In genomic region chr14:68307769-68308168, GRCh38 we compare ENCODE assay signal across 10 cellular contexts.
DNase-seq lines count a peak whose midpoint lies in the region; ATAC-seq, FAIRE-seq and TF ChIP-seq lines count a peak whose summit lies in the region.
"Had no signal": no experiment of that assay in that cellular context is flagged by ENCODE, and none has a peak within 500 bp of the region (broad histone marks: within the 10 kb centered on the region; RNA-seq: fewer than 3 reads in every experiment).

No MANE protein-coding gene starts in this region.

- RAD21 ChIA-PET in GM12878 (lab: Charles Lee; ENCODE audit: unreplicated experiment) = interaction anchor here (0.7 to 13.1 kb wide), 20 partner anchors 8 to 455 kb away, joined by 3 to 343 read pairs (median 6); no protein-coding TSS in a partner anchor

- no peaks in the 10 kb centered on the region for H3K36me3 Mint-ChIP-seq in stimulated activated memory B cell treated with anti-CD40 and anti-IgM and Interleukin-4, amounts not matched to agents 10 μg/mL and 1 μg/mL and 100 μg/mL, for 72 hours

- TF ChIP-seq CTCF in GM12878 (IDR thresholded peaks at IDR 0.05 in 2 of 3, conservative IDR thresholded peaks at IDR 0.05 in 1 of 3; ENCODE audit: control insufficient read depth in 2 of 3, extremely low read depth in 1 of 3, insufficient read depth in 1 of 3, low read depth in 3 of 3, low read length in 3 of 3) = no peak
- TF ChIP-seq CTCF in kidney (IDR thresholded peaks at IDR 0.05; ENCODE audit: borderline replicate concordance, extremely low read depth, insufficient read depth) = no peak

- H3K27ac ChIP-seq in GM12878 (ENCODE audit: control insufficient read depth, insufficient read depth) (peak overlapping the region; percentile 98), kidney (ENCODE audit: low read depth in 2 of 2, low read length in 2 of 2) (peak overlapping the region; percentile 47 to 54)

- no peaks in the 10 kb centered on the region for H3K27me3 ChIP-seq in GM12878 (replicated peaks in 1 of 2; ENCODE audit: control insufficient read depth in 2 of 2, insufficient read depth in 2 of 2, low read length in 1 of 2)

- 90% methylated on average over 4 of the region's 4 CpGs for WGBS in GM12878 (ENCODE audit: insufficient coverage, insufficient replicate concordance, low lambda C conversion rate, missing lambda C conversion rate)

- TF ChIP-seq EP300 in GM12878 (IDR thresholded peaks at IDR 0.05; ENCODE audit: borderline replicate concordance in 1 of 2, control insufficient read depth in 1 of 2, low read depth in 2 of 2, low read length in 2 of 2) = no peak

- FAIRE-seq in GM12878 (lab: Jason Lieb, UNC) (no peak), kidney (lab: Jason Lieb, UNC) (no peak)

- H3K9me3 ChIP-seq in GM12878 (replicated peaks; ENCODE audit: control insufficient read depth, insufficient read depth, low read length) (peaks cover 2% of the 10 kb centered on the region; the same call in 2 of the 3 replicates), kidney (ENCODE audit: control insufficient read depth in 1 of 2, low read length in 2 of 2) (no peaks in the 10 kb centered on the region)

- POLR2A ChIA-PET in GM12878 (lab: Charles Lee) = interaction anchor here (0.6 to 7.8 kb wide), 23 partner anchors 10 to 489 kb away, joined by 3 to 141 read pairs (median 6); partner anchors contain the start of gene ZFP36L1

- no peaks in the 10 kb centered on the region; the same call in 1 of the 2 replicates for H3K79me2 ChIP-seq in GM12878 (ENCODE audit: control insufficient read depth, insufficient read depth, low read length)

- no TSS peak for BruUV-seq in GM12878 (replicated peaks; lab: Mats Ljungman, UMichigan)

- no peak overlapping the region for H2AFZ ChIP-seq in GM12878 (ENCODE audit: control insufficient read depth, low read depth, low read length)

- H3K4me1 ChIP-seq in GM12878 (ENCODE audit: control insufficient read depth, insufficient read depth, low read length) = peaks cover 56% of the 10 kb centered on the region
- H3K4me1 ChIP-seq in kidney (ENCODE audit: control insufficient read depth in 1 of 2, insufficient read depth in 1 of 2, low read depth in 1 of 2, low read length in 2 of 2) = peaks cover 2 to 11% of the 10 kb centered on the region in 2 donors

- no peak for TF ChIP-seq POLR2A in GM12878 (IDR thresholded peaks at IDR 0.05; ENCODE audit: low read depth, low read length)

- H3K27me3 Mint-ChIP-seq in stimulated activated memory B cell treated with anti-CD40 and anti-IgM and Interleukin-4, amounts not matched to agents 10 μg/mL and 1 μg/mL and 100 μg/mL, for 72 hours = no peaks in the 10 kb centered on the region

- no peaks in the 10 kb centered on the region for H4K20me1 ChIP-seq in GM12878 (ENCODE audit: control insufficient read depth, insufficient read depth)

- intact Hi-C loops in GM12878 (cut with micrococcal nuclease; ENCODE audit: unreplicated experiment) (loop anchor here (2.0 to 5.0 kb wide), 3 partner anchors 40 to 73 kb away; no protein-coding TSS in a partner anchor), kidney (cut with DNase I) (no loop called here), posterior vena cava (cut with DNase I) (no loop called here)

- no peak for TF ChIP-seq RAD21 in GM12878 (IDR thresholded peaks at IDR 0.05; ENCODE audit: insufficient read depth, low read depth, low read length)

- SMC1A ChIA-PET in GM12878 (lab: Charles Lee; ENCODE audit: uncharacterized antibody, unreplicated experiment) = interaction anchor here (0.7 to 7.9 kb wide), 28 partner anchors 8 to 511 kb away, joined by 3 to 321 read pairs (median 16); no protein-coding TSS in a partner anchor

- peak overlapping the region; percentile 84 for H3K27ac Mint-ChIP-seq in stimulated activated memory B cell treated with anti-CD40 and anti-IgM and Interleukin-4, amounts not matched to agents 10 μg/mL and 1 μg/mL and 100 μg/mL, for 72 hours

- no peak overlapping the region for H3K4me2 ChIP-seq in GM12878 (ENCODE audit: control insufficient read depth, insufficient read depth)

- H3K4me1 Mint-ChIP-seq in stimulated activated memory B cell treated with anti-CD40 and anti-IgM and Interleukin-4, amounts not matched to agents 10 μg/mL and 1 μg/mL and 100 μg/mL, for 72 hours = peaks cover 61% of the 10 kb centered on the region

- H3K36me3 ChIP-seq in GM12878 (ENCODE audit: control insufficient read depth in 2 of 2, insufficient read depth in 2 of 2, low read length in 1 of 2) (no peaks in the 10 kb centered on the region), kidney (ENCODE audit: control insufficient read depth in 1 of 2, insufficient read depth in 2 of 2, low read length in 2 of 2) (no peaks in the 10 kb centered on the region)

- peak; percentile 54 for DNase-seq in GM04504 (ENCODE audit: low read depth)
- DNase-seq in GM12878 (ENCODE audit: low read depth, low spot score) = no peak
- no peak for DNase-seq in kidney
- no peak for DNase-seq in AML-193 (lab: John Stamatoyannopoulos, UW)
- no peak for DNase-seq in posterior vena cava (ENCODE audit: low spot score)
- no peak for DNase-seq in Kasumi-1 (lab: John Stamatoyannopoulos, UW)
- DNase-seq: activated CD8-positive, alpha-beta memory T cell treated with anti-CD3 and anti-CD28 coated beads for 24 hours; EL had no signal

- no peak overlapping the region for H3K4me3 Mint-ChIP-seq in stimulated activated memory B cell treated with anti-CD40 and anti-IgM and Interleukin-4, amounts not matched to agents 10 μg/mL and 1 μg/mL and 100 μg/mL, for 72 hours

- in situ Hi-C loops in GM12878 (cut with MboI) = no loop called here

- H3K4me3 ChIP-seq in GM12878 (no peak overlapping the region), kidney (ENCODE audit: low read length in 2 of 2) (no peak overlapping the region)

- peaks cover 4% of the 10 kb centered on the region for H3K9me3 Mint-ChIP-seq in stimulated activated memory B cell treated with anti-CD40 and anti-IgM and Interleukin-4, amounts not matched to agents 10 μg/mL and 1 μg/mL and 100 μg/mL, for 72 hours

- ATAC-seq in GM12878 = no peak
- ATAC-seq in stimulated activated memory B cell treated with anti-CD40 and anti-IgM and Interleukin-4, amounts not matched to agents 10 μg/mL and 1 μg/mL and 100 μg/mL, for 72 hours = no peak
- no peak for ATAC-seq in HG03571 (IDR thresholded peaks at IDR 0.05; ENCODE audit: unreplicated experiment)

- H3K9ac ChIP-seq in GM12878 (ENCODE audit: control insufficient read depth, insufficient read depth, low read length) = no peak overlapping the region
- H3K9ac ChIP-seq in kidney (ENCODE audit: low read length in 2 of 2) = no peak overlapping the region

- CTCF ChIA-PET in GM12878 (lab: Yijun Ruan, JAX) = interaction anchor here (1.0 to 5.7 kb wide), 10 partner anchors 9 to 536 kb away, joined by 3 to 73 read pairs (median 6); no protein-coding TSS in a partner anchor

TF ChIP-seq in GM12878, 131 proteins besides CTCF, POLR2A, EP300 and RAD21:
- TF ChIP-seq ZZZ3 (IDR thresholded peaks at IDR 0.05; ENCODE audit: control insufficient read depth, insufficient read length, low read depth) = no peak
- no peak for TF ChIP-seq ZNF384 (IDR thresholded peaks at IDR 0.05; ENCODE audit: borderline replicate concordance, low read depth, low read length)
- no peak for TF ChIP-seq SMARCA5 (IDR thresholded peaks at IDR 0.05)
